Comparison of ENCODE assay signal across 8 cellular contexts in genomic region chr5:168579987-168580508, GRCh38. TPM values are rescaled to one million over a fixed set of nuclear protein-coding genes. Genes with fewer than 3 reads are reported as not detected.
DNase-seq lines count a peak whose midpoint lies in the region; ATAC-seq, FAIRE-seq and TF ChIP-seq lines count a peak whose summit lies in the region.

No MANE protein-coding gene starts in this region.

- H3K27ac ChIP-seq in kidney (ENCODE audit: low read depth in 2 of 2, low read length in 2 of 2) (peak overlapping the region; percentile 57 to 92), thymus (ENCODE audit: low read depth) (peak overlapping the region; percentile 90)

- H3K27ac Mint-ChIP-seq in activated CD4-positive, alpha-beta T cell treated with anti-CD3 and anti-CD28 coated beads, Interleukin-2, amount 10 ng/mL, durations not matched to agents 24 days and 14 days: peak overlapping the region; percentile 100
- peak overlapping the region; percentile 96 for H3K27ac Mint-ChIP-seq in activated T-helper 1 cell treated with anti-CD3 and anti-CD28 coated beads, Interleukin-12 subunit alpha, Interleukin-12 subunit beta, Interleukin-2, Interleukin-4 antibody, amounts not matched to agents 30 ng/mL and 10 ng/mL and 1 ng/mL, durations not matched to agents 14 hours and 24 hours and 36 hours

- peak overlapping the region; percentile 28 to 53 for H3K9ac ChIP-seq in kidney (ENCODE audit: low read length in 2 of 2)

- H3K4me1 ChIP-seq in kidney (ENCODE audit: control insufficient read depth in 1 of 2, insufficient read depth in 1 of 2, low read depth in 1 of 2, low read length in 2 of 2) (peaks cover 0 to 7% of the 10 kb centered on the region in 2 donors), thymus (ENCODE audit: control insufficient read depth, insufficient read depth, low read length) (peaks cover 7% of the 10 kb centered on the region)

- H3K27me3 ChIP-seq in thymus (ENCODE audit: control insufficient read depth, insufficient read depth): no peaks in the 10 kb centered on the region

- peaks cover 23% of the 10 kb centered on the region for H3K36me3 Mint-ChIP-seq in activated CD4-positive, alpha-beta T cell treated with anti-CD3 and anti-CD28 coated beads, Interleukin-2, amount 10 ng/mL, durations not matched to agents 24 days and 14 days (ENCODE audit: low read depth)
- peaks cover 17% of the 10 kb centered on the region for H3K36me3 Mint-ChIP-seq in activated T-helper 1 cell treated with anti-CD3 and anti-CD28 coated beads, Interleukin-12 subunit alpha, Interleukin-12 subunit beta, Interleukin-2, Interleukin-4 antibody, amounts not matched to agents 30 ng/mL and 10 ng/mL and 1 ng/mL, durations not matched to agents 14 hours and 24 hours and 36 hours (ENCODE audit: low read depth)

- intact Hi-C loops in activated CD4-positive, alpha-beta T cell treated with anti-CD3 and anti-CD28 coated beads, Interleukin-2, amount 10 ng/mL, durations not matched to agents 24 days and 14 days (cut with micrococcal nuclease): loop anchor here (1.0 to 10.0 kb wide), 3 partner anchors 94 to 1075 kb away; partner anchors contain the start of genes RARS1 and SPDL1
- intact Hi-C loops in activated T-helper 1 cell treated with anti-CD3 and anti-CD28 coated beads, Interleukin-12 subunit alpha, Interleukin-12 subunit beta, Interleukin-2, Interleukin-4 antibody, amounts not matched to agents 30 ng/mL and 10 ng/mL and 1 ng/mL, durations not matched to agents 14 hours and 24 hours and 36 hours (cut with micrococcal nuclease): loop anchor here (1.0 to 5.0 kb wide), 7 partner anchors 53 to 1225 kb away; partner anchors contain the start of genes DOCK2, FBLL1, RARS1 and SPDL1
- intact Hi-C loops in kidney (cut with DNase I): no loop called here

- H3K36me3 ChIP-seq in kidney (ENCODE audit: control insufficient read depth in 1 of 2, insufficient read depth in 2 of 2, low read length in 2 of 2) (no peaks in the 10 kb centered on the region), thymus (ENCODE audit: control insufficient read depth, insufficient read depth) (no peaks in the 10 kb centered on the region)

- DNase-seq in activated CD4-positive, alpha-beta T cell treated with anti-CD3 and anti-CD28 coated beads, Interleukin-2, amount 10 ng/mL, durations not matched to agents 24 days and 14 days: no peak
- no peak for DNase-seq in activated CD4-positive, alpha-beta T cell treated with anti-CD3 and anti-CD28 coated beads for 1 hour
- DNase-seq in activated T-helper 1 cell treated with anti-CD3 and anti-CD28 coated beads, Interleukin-12 subunit alpha, Interleukin-12 subunit beta, Interleukin-2, Interleukin-4 antibody, amounts not matched to agents 30 ng/mL and 10 ng/mL and 1 ng/mL, durations not matched to agents 14 hours and 24 hours and 36 hours (ENCODE audit: low spot score): no peak
- no peak for DNase-seq in kidney

- FAIRE-seq in kidney (lab: Jason Lieb, UNC): no peak

- H3K4me3 Mint-ChIP-seq in activated CD4-positive, alpha-beta T cell treated with anti-CD3 and anti-CD28 coated beads, Interleukin-2, amount 10 ng/mL, durations not matched to agents 24 days and 14 days: peak overlapping the region; percentile 95
- peak overlapping the region; percentile 88 for H3K4me3 Mint-ChIP-seq in activated T-helper 1 cell treated with anti-CD3 and anti-CD28 coated beads, Interleukin-12 subunit alpha, Interleukin-12 subunit beta, Interleukin-2, Interleukin-4 antibody, amounts not matched to agents 30 ng/mL and 10 ng/mL and 1 ng/mL, durations not matched to agents 14 hours and 24 hours and 36 hours

- no peaks in the 10 kb centered on the region for H3K9me3 ChIP-seq in kidney (ENCODE audit: control insufficient read depth in 1 of 2, low read length in 2 of 2)
- H3K9me3 ChIP-seq in thymus (ENCODE audit: control insufficient read depth): no peaks in the 10 kb centered on the region

- WGBS in thymus: 34% methylated on average over 9 of the region's 9 CpGs

- H3K9me3 Mint-ChIP-seq in activated CD4-positive, alpha-beta T cell treated with anti-CD3 and anti-CD28 coated beads, Interleukin-2, amount 10 ng/mL, durations not matched to agents 24 days and 14 days: peaks cover 8% of the 10 kb centered on the region
- no peaks in the 10 kb centered on the region for H3K9me3 Mint-ChIP-seq in activated T-helper 1 cell treated with anti-CD3 and anti-CD28 coated beads, Interleukin-12 subunit alpha, Interleukin-12 subunit beta, Interleukin-2, Interleukin-4 antibody, amounts not matched to agents 30 ng/mL and 10 ng/mL and 1 ng/mL, durations not matched to agents 14 hours and 24 hours and 36 hours

- TF ChIP-seq CTCF in kidney (IDR thresholded peaks at IDR 0.05; ENCODE audit: borderline replicate concordance, extremely low read depth, insufficient read depth): no peak

- H3K4me3 ChIP-seq in kidney (ENCODE audit: low read length in 2 of 2) (peak overlapping the region; percentile 68 to 72), thymus (ENCODE audit: low read length) (peak overlapping the region; percentile 88)

- ATAC-seq in GM19397 (IDR thresholded peaks at IDR 0.05; ENCODE audit: unreplicated experiment): no peak
- ATAC-seq in HG03457 (IDR thresholded peaks at IDR 0.05; ENCODE audit: unreplicated experiment): no peak
- no peak for ATAC-seq in HG03460 (IDR thresholded peaks at IDR 0.05; ENCODE audit: unreplicated experiment)

- H3K4me1 Mint-ChIP-seq in activated CD4-positive, alpha-beta T cell treated with anti-CD3 and anti-CD28 coated beads, Interleukin-2, amount 10 ng/mL, durations not matched to agents 24 days and 14 days: peaks cover 30% of the 10 kb centered on the region
- peaks cover 45% of the 10 kb centered on the region for H3K4me1 Mint-ChIP-seq in activated T-helper 1 cell treated with anti-CD3 and anti-CD28 coated beads, Interleukin-12 subunit alpha, Interleukin-12 subunit beta, Interleukin-2, Interleukin-4 antibody, amounts not matched to agents 30 ng/mL and 10 ng/mL and 1 ng/mL, durations not matched to agents 14 hours and 24 hours and 36 hours (ENCODE audit: low read depth)

- no peaks in the 10 kb centered on the region for H3K27me3 Mint-ChIP-seq in activated CD4-positive, alpha-beta T cell treated with anti-CD3 and anti-CD28 coated beads, Interleukin-2, amount 10 ng/mL, durations not matched to agents 24 days and 14 days
- peaks cover 3% of the 10 kb centered on the region for H3K27me3 Mint-ChIP-seq in activated T-helper 1 cell treated with anti-CD3 and anti-CD28 coated beads, Interleukin-12 subunit alpha, Interleukin-12 subunit beta, Interleukin-2, Interleukin-4 antibody, amounts not matched to agents 30 ng/mL and 10 ng/mL and 1 ng/mL, durations not matched to agents 14 hours and 24 hours and 36 hours (ENCODE audit: insufficient read depth)

RNA-seq across cellular contexts. Expression of gene PANK3, which starts 0.9 kb away (rescaled TPM):
- 73.1 and 81.2 TPM in 2 replicates for total RNA-seq in activated CD4-positive, alpha-beta T cell treated with anti-CD3 and anti-CD28 coated beads, Interleukin-2, amount 10 ng/mL, durations not matched to agents 24 days and 14 days
- 71.4 and 81.5 TPM in 2 replicates for total RNA-seq in activated T-helper 1 cell treated with anti-CD3 and anti-CD28 coated beads, Interleukin-12 subunit alpha, Interleukin-12 subunit beta, Interleukin-2, Interleukin-4 antibody, amounts not matched to agents 30 ng/mL and 10 ng/mL and 1 ng/mL, durations not matched to agents 14 hours and 24 hours and 36 hours
- 36.9 TPM for total RNA-seq in kidney
- 7.7 TPM for polyA plus RNA-seq in kidney (ENCODE audit: insufficient read depth, low read depth, low replicate concordance)
- 7.3 TPM for polyA plus RNA-seq in thymus

RNA-seq across cellular contexts. Expression of gene FBLL1, which starts 50.9 kb away (rescaled TPM):
- total RNA-seq in activated CD4-positive, alpha-beta T cell treated with anti-CD3 and anti-CD28 coated beads, Interleukin-2, amount 10 ng/mL, durations not matched to agents 24 days and 14 days: not detected in 2 replicates
- total RNA-seq in activated T-helper 1 cell treated with anti-CD3 and anti-CD28 coated beads, Interleukin-12 subunit alpha, Interleukin-12 subunit beta, Interleukin-2, Interleukin-4 antibody, amounts not matched to agents 30 ng/mL and 10 ng/mL and 1 ng/mL, durations not matched to agents 14 hours and 24 hours and 36 hours: 0.13 TPM in 1 of 2 replicates, not detected in the other
- 0.47 TPM for total RNA-seq in kidney
- polyA plus RNA-seq in kidney (ENCODE audit: insufficient read depth, low read depth, low replicate concordance) (not detected), thymus (0.87 TPM)
